Comparison of ENCODE assay signal across 8 cellular contexts in the genomic region with DNA sequence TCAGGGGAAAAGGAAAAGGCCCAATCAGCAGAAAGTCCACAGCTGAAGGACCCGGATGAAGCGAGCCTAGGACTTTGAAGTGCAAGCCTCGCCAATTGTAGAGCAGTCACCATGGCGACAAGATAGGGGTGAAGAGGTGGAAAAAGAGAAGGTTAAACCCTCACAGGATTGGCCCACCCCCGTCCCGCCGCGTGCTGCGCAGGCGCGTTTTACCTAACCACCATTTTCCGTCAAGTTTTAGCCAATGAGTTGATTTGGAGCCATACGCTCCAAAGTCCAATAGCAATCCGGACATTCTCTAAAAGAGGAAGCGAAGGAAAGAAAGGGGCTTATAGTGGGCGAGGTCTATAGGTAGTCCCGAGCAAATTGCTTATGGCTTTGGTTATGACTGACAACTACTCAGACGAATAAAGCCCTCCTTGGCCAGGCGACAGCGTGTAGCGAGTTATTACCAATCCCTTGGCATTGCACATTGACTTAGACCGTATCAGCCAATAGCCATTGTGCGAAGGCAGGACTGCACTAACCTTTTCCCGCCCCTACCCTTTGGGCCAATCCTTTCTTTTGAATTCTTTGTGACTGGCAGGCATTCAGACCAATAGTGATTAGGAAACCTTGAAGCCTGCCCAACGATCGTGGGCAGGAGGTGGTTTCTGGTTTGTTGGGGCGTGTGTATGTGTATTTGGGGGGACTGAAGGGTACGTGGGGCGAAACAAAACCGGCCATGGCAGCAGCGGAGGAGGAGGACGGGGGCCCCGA. TPM values are rescaled to one million over a fixed set of nuclear protein-coding genes. Genes with fewer than 3 reads are reported as not detected.
A peak's percentile ranks its signal among the peaks of the same experiment; 100 is the strongest.
DNase-seq lines count a peak whose midpoint lies in the region; ATAC-seq and TF ChIP-seq lines count a peak whose summit lies in the region.

A gene with protein sequence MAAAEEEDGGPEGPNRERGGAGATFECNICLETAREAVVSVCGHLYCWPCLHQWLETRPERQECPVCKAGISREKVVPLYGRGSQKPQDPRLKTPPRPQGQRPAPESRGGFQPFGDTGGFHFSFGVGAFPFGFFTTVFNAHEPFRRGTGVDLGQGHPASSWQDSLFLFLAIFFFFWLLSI (plus strand): TSS at position 618 of the 759 bp plus-strand sequence. CDS start 107 bp downstream, at position 725.

- H3K27me3 ChIP-seq in DND-41 (ENCODE audit: insufficient read depth, low read length, poor library complexity) (no peaks in the 10 kb centered on the region), GM23338 (ENCODE audit: insufficient read depth) (no peaks in the 10 kb centered on the region), fibroblast of lung (ENCODE audit: control insufficient read depth, insufficient read depth, low read length) (no peaks in the 10 kb centered on the region)
- H3K27me3 ChIP-seq in naive thymus-derived CD4-positive, alpha-beta T cell (ENCODE audit: control insufficient read depth in 2 of 2, insufficient read depth in 2 of 2, low read length in 2 of 2): no peaks in the 10 kb centered on the region

- H2AFZ ChIP-seq in DND-41 (ENCODE audit: low read depth, low read length): peak within 1 kb of the TSS; percentile 74
- H2AFZ ChIP-seq in GM23338: no peak within 1 kb of the TSS; the same call in 1 of the 2 replicates
- peak within 1 kb of the TSS; percentile 54 for H2AFZ ChIP-seq in fibroblast of lung (ENCODE audit: low read length)

- peaks cover 23% of the 10 kb centered on the region for H3K27me3 Mint-ChIP-seq in GM23338 (ENCODE audit: insufficient read depth, low read depth, poor library complexity)
- no peaks in the 10 kb centered on the region for H3K27me3 Mint-ChIP-seq in activated T-helper 17 cell treated with anti-CD3 and anti-CD28 coated beads, Interleukin-2, amount 50 U/mL, for 72 hours
- no peaks in the 10 kb centered on the region for H3K27me3 Mint-ChIP-seq in naive thymus-derived CD4-positive, alpha-beta T cell

- peak within 1 kb of the TSS; percentile 79 for H3K4me3 Mint-ChIP-seq in GM23338
- H3K4me3 Mint-ChIP-seq in activated T-helper 17 cell treated with anti-CD3 and anti-CD28 coated beads, Interleukin-2, amount 50 U/mL, for 72 hours: peak within 1 kb of the TSS; percentile 90
- peak within 1 kb of the TSS; percentile 85 to 98 (median 95) for H3K4me3 Mint-ChIP-seq in naive thymus-derived CD4-positive, alpha-beta T cell

- H3K27ac Mint-ChIP-seq in GM23338: peak within 1 kb of the TSS; percentile 91
- peak within 1 kb of the TSS; percentile 96 for H3K27ac Mint-ChIP-seq in activated T-helper 17 cell treated with anti-CD3 and anti-CD28 coated beads, Interleukin-2, amount 50 U/mL, for 72 hours
- peak within 1 kb of the TSS; percentile 87 to 100 (median 95) for H3K27ac Mint-ChIP-seq in naive thymus-derived CD4-positive, alpha-beta T cell

- no peaks in the 10 kb centered on the region for H4K20me1 ChIP-seq in DND-41 (ENCODE audit: insufficient read depth, low read length)
- H4K20me1 ChIP-seq in GM23338 (replicated peaks; ENCODE audit: insufficient read depth): peaks cover 4% of the 10 kb centered on the region; the same call in 1 of the 2 replicates
- H4K20me1 ChIP-seq in fibroblast of lung (ENCODE audit: control insufficient read depth, extremely low read depth, insufficient read depth, low read length): no peaks in the 10 kb centered on the region

- CTCF ChIA-PET in naive thymus-derived CD4-positive, alpha-beta T cell (lab: Charles Lee): interaction anchor here (0.6 to 2.1 kb wide), 5 partner anchors 13 to 280 kb away, joined by 3 to 9 read pairs (median 3); partner anchors contain the start of genes ATF6B and EHMT2

- H3K9ac ChIP-seq in DND-41 (ENCODE audit: low read depth, low read length) (peak within 1 kb of the TSS; percentile 92), fibroblast of lung (ENCODE audit: insufficient read depth, low read length) (peak within 1 kb of the TSS; percentile 68)

- peak within 1 kb of the TSS; percentile 74 to 91 for H3K4me3 ChIP-seq in DND-41 (ENCODE audit: low read depth in 1 of 2, low read length in 2 of 2)
- peak within 1 kb of the TSS; percentile 79 for H3K4me3 ChIP-seq in GM23338
- H3K4me3 ChIP-seq in fibroblast of lung (replicated peaks in 1 of 4; ENCODE audit: control extremely low read depth in 1 of 4, insufficient read depth in 1 of 4, low read depth in 3 of 4, low read length in 4 of 4): peak within 1 kb of the TSS; percentile 73 to 99 (median 90)
- peak within 1 kb of the TSS; percentile 82 for H3K4me3 ChIP-seq in naive thymus-derived CD4-positive, alpha-beta T cell (ENCODE audit: low read length)

- peak within 1 kb of the TSS; percentile 75 for H3K4me2 ChIP-seq in DND-41 (ENCODE audit: insufficient read depth, low read length)
- peak within 1 kb of the TSS; percentile 85 for H3K4me2 ChIP-seq in GM23338
- peak within 1 kb of the TSS; percentile 97 for H3K4me2 ChIP-seq in fibroblast of lung (ENCODE audit: extremely low read depth, insufficient read depth, low read length)

- peaks cover 41% of the 10 kb centered on the region for H3K36me3 Mint-ChIP-seq in GM23338 (ENCODE audit: low read depth)
- H3K36me3 Mint-ChIP-seq in activated T-helper 17 cell treated with anti-CD3 and anti-CD28 coated beads, Interleukin-2, amount 50 U/mL, for 72 hours (ENCODE audit: low read depth): peaks cover 57% of the 10 kb centered on the region
- peaks cover 0 to 14% (median 10%) of the 10 kb centered on the region in 5 donors for H3K36me3 Mint-ChIP-seq in naive thymus-derived CD4-positive, alpha-beta T cell

- no peaks in the 10 kb centered on the region for H3K9me2 ChIP-seq in GM23338 (ENCODE audit: insufficient read depth)

- H3K36me3 ChIP-seq in DND-41 (ENCODE audit: insufficient read depth, low read length) (peaks cover 35% of the 10 kb centered on the region), GM23338 (ENCODE audit: insufficient read depth) (peaks cover 2% of the 10 kb centered on the region; the same call in 1 of the 2 replicates), fibroblast of lung (ENCODE audit: control insufficient read depth, insufficient read depth, low read length) (peaks cover 9% of the 10 kb centered on the region)
- H3K36me3 ChIP-seq in naive thymus-derived CD4-positive, alpha-beta T cell (ENCODE audit: control insufficient read depth in 2 of 3, insufficient read depth in 3 of 3, low read length in 3 of 3): peaks cover 0 to 28% (median 11%) of the 10 kb centered on the region in 3 experiments

- H3K4me1 Mint-ChIP-seq in GM23338: peaks cover 48% of the 10 kb centered on the region
- peaks cover 35% of the 10 kb centered on the region for H3K4me1 Mint-ChIP-seq in activated T-helper 17 cell treated with anti-CD3 and anti-CD28 coated beads, Interleukin-2, amount 50 U/mL, for 72 hours
- peaks cover 63 to 86% (median 69%) of the 10 kb centered on the region in 7 donors for H3K4me1 Mint-ChIP-seq in naive thymus-derived CD4-positive, alpha-beta T cell

- POLR2A ChIA-PET in naive thymus-derived CD4-positive, alpha-beta T cell (lab: Charles Lee): interaction anchor here (0.9 to 8.1 kb wide), 6 partner anchors 13 to 793 kb away, joined by 3 to 259 read pairs (median 8); partner anchors contain the start of genes ATF6B, EGFL8, FKBPL and GPSM3

- peaks cover 53% of the 10 kb centered on the region for H3K4me1 ChIP-seq in DND-41 (ENCODE audit: insufficient read depth, low read length)
- H3K4me1 ChIP-seq in GM23338 (ENCODE audit: insufficient read depth): peaks cover 22% of the 10 kb centered on the region
- peaks cover 16% of the 10 kb centered on the region for H3K4me1 ChIP-seq in fibroblast of lung (ENCODE audit: control insufficient read depth, extremely low read depth, insufficient read depth, low read length)
- peaks cover 31 to 63% of the 10 kb centered on the region in 2 donors for H3K4me1 ChIP-seq in naive thymus-derived CD4-positive, alpha-beta T cell (ENCODE audit: control insufficient read depth in 2 of 2, insufficient read depth in 2 of 2, low read length in 2 of 2)

- H3K9me3 Mint-ChIP-seq in GM23338: no peaks in the 10 kb centered on the region
- H3K9me3 Mint-ChIP-seq in activated T-helper 17 cell treated with anti-CD3 and anti-CD28 coated beads, Interleukin-2, amount 50 U/mL, for 72 hours: no peaks in the 10 kb centered on the region
- peaks cover 0 to 3% (median 0%) of the 10 kb centered on the region in 11 donors for H3K9me3 Mint-ChIP-seq in naive thymus-derived CD4-positive, alpha-beta T cell

- 0 out of 2 replicates have a peak, but pooled peaks cover 7% of the 10 kb centered on the region for H3F3A ChIP-seq in GM23338 (replicated peaks; ENCODE audit: low read depth)

- intact Hi-C loops in naive thymus-derived CD4-positive, alpha-beta T cell (cut with micrococcal nuclease): loop anchor here (1.0 to 5.0 kb wide), 15 partner anchors 12 to 1561 kb away; partner anchors contain the start of genes FKBPL (in 2 of the 2), NELFE (in 2 of the 2), PBX2 (in 2 of the 2) and PSMB8 (in 2 of the 2)

- peak within 1 kb of the TSS; percentile 93 for H3K27ac ChIP-seq in DND-41 (ENCODE audit: low read length)
- H3K27ac ChIP-seq in GM23338 (ENCODE audit: low read depth): peak within 1 kb of the TSS; percentile 93
- peak within 1 kb of the TSS; percentile 94 for H3K27ac ChIP-seq in fibroblast of lung (ENCODE audit: insufficient read depth, low read length)
- peak within 1 kb of the TSS; percentile 91 for H3K27ac ChIP-seq in naive thymus-derived CD4-positive, alpha-beta T cell (ENCODE audit: low read depth, low read length)

- TF ChIP-seq CTCF in DND-41 (IDR thresholded peaks at IDR 0.05; ENCODE audit: borderline replicate concordance, extremely low read depth, low read length, poor library complexity, severe bottlenecking) (no peak), GM23338 (conservative IDR thresholded peaks at IDR 0.05; ENCODE audit: low read depth in 2 of 2) (no peak), fibroblast of lung (conservative IDR thresholded peaks at IDR 0.05 in 1 of 2, IDR thresholded peaks at IDR 0.05 in 1 of 2; ENCODE audit: low read depth in 1 of 2, low read length in 2 of 2) (no peak)

- H3K9me3 ChIP-seq in DND-41 (ENCODE audit: insufficient read depth, low read length, severe bottlenecking): no peaks in the 10 kb centered on the region
- H3K9me3 ChIP-seq in fibroblast of lung (ENCODE audit: control insufficient read depth, insufficient read depth, low read depth, low read length): no peaks in the 10 kb centered on the region
- no peaks in the 10 kb centered on the region for H3K9me3 ChIP-seq in naive thymus-derived CD4-positive, alpha-beta T cell (ENCODE audit: control insufficient read depth in 2 of 3, low read length in 3 of 3)

- ATAC-seq in DND-41 (ENCODE audit: insufficient read depth, low read depth): peak; percentile 85
- ATAC-seq in GM23338: peak; percentile 73
- ATAC-seq in activated T-helper 17 cell treated with anti-CD3 and anti-CD28 coated beads, Interleukin-2, amount 50 U/mL, for 72 hours (replicated peaks): peak; percentile 87
- peak; percentile 89 for ATAC-seq in naive thymus-derived CD4-positive, alpha-beta T cell

- peaks cover 47% of the 10 kb centered on the region for H3K79me2 ChIP-seq in DND-41 (ENCODE audit: insufficient read depth, low read length)
- H3K79me2 ChIP-seq in GM23338 (replicated peaks; ENCODE audit: insufficient read depth): peaks cover 41% of the 10 kb centered on the region
- H3K79me2 ChIP-seq in fibroblast of lung (ENCODE audit: control insufficient read depth, insufficient read depth, low read length): peaks cover 37% of the 10 kb centered on the region

- DNase-seq in DND-41: peak; percentile 98
- peak; percentile 100 for DNase-seq in GM23338 (ENCODE audit: low spot score)
- peak; percentile 100 for DNase-seq in LHCN-M2 (ENCODE audit: low read depth)
- peak; percentile 99 for DNase-seq in RPMI8226
- peak; percentile 100 for DNase-seq in fibroblast of lung (ENCODE audit: low read depth in 2 of 2)
- peak; percentile 60 to 99 (median 97) for DNase-seq in naive thymus-derived CD4-positive, alpha-beta T cell
- peak; percentile 84 to 99 (median 98) for DNase-seq in stimulated activated naive CD4-positive, alpha-beta T cell (lab: John Stamatoyannopoulos, UW)

RNA-seq across cellular contexts. Expression of the gene that starts here (rescaled TPM):
- 119 and 127 TPM in 2 replicates for total RNA-seq in GM23338 (2014; rRNA removed; shearing (Covaris generic))
- polyA plus RNA-seq in GM23338 (2016; fragmentation: Nextera tagmentation; extraction: Ambion mirVana) (164 and 173 TPM in 2 replicates), fibroblast of lung (54.5 and 63.4 TPM in 2 replicates)
- total RNA-seq in LHCN-M2 (2014; rRNA removed) (43.5 and 55.3 TPM in 2 replicates), fibroblast of lung (22.1 and 23.9 TPM in 2 replicates)
- 70.3 TPM for polyA plus RNA-seq in LHCN-M2 (2012)
- 10 to 100 TPM; 46.0 to 64.5 TPM for total RNA-seq in activated T-helper 17 cell treated with anti-CD3 and anti-CD28 coated beads, Interleukin-2, amount 50 U/mL, for 72 hours
- polyA plus RNA-seq in fibroblast of lung (2012): 42.2 and 45.8 TPM in 2 replicates
- polyA minus RNA-seq in fibroblast of lung (ENCODE audit: low replicate concordance): 21.5 and 29.6 TPM in 2 replicates
- 10 to 100 TPM; 17.0 to 50.6 (median 40.9) TPM for total RNA-seq in naive thymus-derived CD4-positive, alpha-beta T cell
- 100 to 1,000 TPM; 107 to 111 TPM for polyA plus RNA-seq in naive thymus-derived CD4-positive, alpha-beta T cell

Comparison
In these comparisons a context has a peak if more than half of its experiments do, and no peak if none do; other contexts are left out.
1. Peak in every context shown above with its lines: DNase-seq, ATAC-seq, H3K4me3 ChIP-seq and H3K27ac ChIP-seq.